ENCODE assay signal across 14 cellular contexts in the genomic region with DNA sequence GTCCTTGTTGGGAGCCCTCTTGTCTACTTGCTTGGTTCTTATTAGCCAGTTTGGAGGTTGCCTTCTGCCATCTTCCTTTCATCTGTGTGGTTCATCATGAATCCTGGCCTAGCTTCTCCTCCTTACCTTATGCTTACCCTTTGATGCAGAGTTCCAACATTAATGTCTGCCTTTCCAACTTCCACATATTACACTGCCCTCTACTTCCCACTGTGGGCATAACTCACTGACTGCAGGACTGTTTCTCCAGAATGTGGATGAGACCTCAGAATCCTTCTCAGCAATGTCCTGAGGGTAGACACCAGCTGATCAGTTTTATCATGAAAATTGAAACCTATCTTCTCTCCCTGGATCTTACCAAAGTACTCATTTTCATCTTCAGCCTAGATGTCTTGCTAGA.
A peak's percentile ranks its signal among the peaks of the same experiment; 100 is the strongest.
DNase-seq lines count a peak whose midpoint lies in the region; ATAC-seq, FAIRE-seq and TF ChIP-seq lines count a peak whose summit lies in the region.
"Had no signal": no experiment of that assay in that cellular context is flagged by ENCODE, and none has a peak within 500 bp of the region (broad histone marks: within the 10 kb centered on the region; RNA-seq: fewer than 3 reads in every experiment).

No MANE protein-coding gene starts in this region.

- no peaks in the 10 kb centered on the region for H3K9me3 ChIP-seq in HepG2 (ENCODE audit: low read length)
- H3K9me3 ChIP-seq: ovary had no signal

- no peak overlapping the region for H3K9ac ChIP-seq in HepG2 (ENCODE audit: insufficient read depth, low read depth, low read length)

- no peaks in the 10 kb centered on the region for H3K27me3 ChIP-seq in HepG2 (ENCODE audit: control insufficient read depth in 1 of 2, insufficient read depth in 2 of 2, low read length in 2 of 2)
- H3K27me3 ChIP-seq: ovary had no signal

- no peaks in the 10 kb centered on the region for H3K36me3 ChIP-seq in HepG2 (replicated peaks in 1 of 2; ENCODE audit: control insufficient read depth in 1 of 2, insufficient read depth in 2 of 2, low read length in 2 of 2)
- H3K36me3 ChIP-seq: ovary had no signal

- TF ChIP-seq CTCF in AG09309 (IDR thresholded peaks at IDR 0.05; ENCODE audit: control insufficient read depth, insufficient read depth, low read depth, low read length, missing control alignments) (peak; percentile 29), LNCAP (IDR thresholded peaks at IDR 0.05) (peak; percentile 30; the same call in 1 of the 2 replicates), chondrocyte (IDR thresholded peaks at IDR 0.05) (peak; percentile 49), HepG2 (CRISPR knock-in tag; IDR thresholded peaks at IDR 0.05) (peak; percentile 48)

- FAIRE-seq in HepG2 (lab: Jason Lieb, UNC) = peak; percentile 4
- FAIRE-seq: colon had no signal

- no peak for TF ChIP-seq RAD21 in HepG2 (CRISPR knock-in tag; IDR thresholded peaks at IDR 0.05)

- H3K27ac Mint-ChIP-seq in chondrocyte (ENCODE audit: unreplicated experiment) = no peak overlapping the region
- H3K27ac Mint-ChIP-seq in stimulated activated naive B cell treated with anti-CD40 and anti-IgM and Interleukin-4, amounts not matched to agents 10 μg/mL and 1 μg/mL and 100 μg/mL, for 72 hours = no peak overlapping the region
- H3K27ac Mint-ChIP-seq in activated CD4-positive, alpha-beta T cell treated with anti-CD3 and anti-CD28 coated beads, Interleukin-2, amount 10 ng/mL, durations not matched to agents 24 days and 14 days = no peak overlapping the region
- H3K27ac Mint-ChIP-seq: activated CD4-positive, alpha-beta T cell treated with anti-CD3 and anti-CD28 coated beads for 36 hours; stimulated activated naive CD8-positive, alpha-beta T cell treated with anti-CD3 and anti-CD28 coated beads, Interleukin-15, amount 100 ng/mL, for 72 hours had no signal

- H3K4me3 Mint-ChIP-seq in chondrocyte (ENCODE audit: unreplicated experiment) = no peak overlapping the region
- no peak overlapping the region for H3K4me3 Mint-ChIP-seq in stimulated activated naive B cell treated with anti-CD40 and anti-IgM and Interleukin-4, amounts not matched to agents 10 μg/mL and 1 μg/mL and 100 μg/mL, for 72 hours
- no peak overlapping the region for H3K4me3 Mint-ChIP-seq in activated CD4-positive, alpha-beta T cell treated with anti-CD3 and anti-CD28 coated beads, Interleukin-2, amount 10 ng/mL, durations not matched to agents 24 days and 14 days
- H3K4me3 Mint-ChIP-seq: activated CD4-positive, alpha-beta T cell treated with anti-CD3 and anti-CD28 coated beads for 36 hours; stimulated activated naive CD8-positive, alpha-beta T cell treated with anti-CD3 and anti-CD28 coated beads, Interleukin-15, amount 100 ng/mL, for 72 hours had no signal

- H3K9me3 Mint-ChIP-seq in chondrocyte (ENCODE audit: low read depth) = no peaks in the 10 kb centered on the region
- peaks cover 0 to 1% of the 10 kb centered on the region in 2 donors for H3K9me3 Mint-ChIP-seq in stimulated activated naive B cell treated with anti-CD40 and anti-IgM and Interleukin-4, amounts not matched to agents 10 μg/mL and 1 μg/mL and 100 μg/mL, for 72 hours
- H3K9me3 Mint-ChIP-seq in activated CD4-positive, alpha-beta T cell treated with anti-CD3 and anti-CD28 coated beads, Interleukin-2, amount 10 ng/mL, durations not matched to agents 24 days and 14 days = no peaks in the 10 kb centered on the region
- H3K9me3 Mint-ChIP-seq: stimulated activated naive CD8-positive, alpha-beta T cell treated with anti-CD3 and anti-CD28 coated beads, Interleukin-15, amount 100 ng/mL, for 72 hours had no signal

- no peak overlapping the region for H2AFZ ChIP-seq in HepG2 (ENCODE audit: low read length)

- in situ Hi-C loops in HepG2 (cut with HindIII; ENCODE audit: extremely low pct_ligation_motif_present, low pct_unique_long_range_greater_than_20kb) = no loop called here

- H3K4me2 ChIP-seq in HepG2 (ENCODE audit: low read depth, low read length) = no peak overlapping the region

- TF ChIP-seq POLR2A in HepG2 (IDR thresholded peaks at IDR 0.05; ENCODE audit: insufficient read depth in 1 of 2, low read depth in 2 of 2, low read length in 2 of 2) = no peak

- no peaks in the 10 kb centered on the region for H3K36me3 Mint-ChIP-seq in chondrocyte (ENCODE audit: low read depth)
- no peaks in the 10 kb centered on the region for H3K36me3 Mint-ChIP-seq in stimulated activated naive B cell treated with anti-CD40 and anti-IgM and Interleukin-4, amounts not matched to agents 10 μg/mL and 1 μg/mL and 100 μg/mL, for 72 hours
- H3K36me3 Mint-ChIP-seq in activated CD4-positive, alpha-beta T cell treated with anti-CD3 and anti-CD28 coated beads, Interleukin-2, amount 10 ng/mL, durations not matched to agents 24 days and 14 days (ENCODE audit: low read depth) = no peaks in the 10 kb centered on the region

- no peaks in the 10 kb centered on the region for H3K4me1 ChIP-seq in HepG2 (ENCODE audit: insufficient read depth, low read length)

- H4K20me1 ChIP-seq in HepG2 (ENCODE audit: insufficient read depth, low read length) = no peaks in the 10 kb centered on the region

- ATAC-seq in HepG2 = peak; percentile 27; the same call in 1 of the 3 replicates
- ATAC-seq in stimulated activated naive B cell treated with anti-CD40 and anti-IgM and Interleukin-4, amounts not matched to agents 10 μg/mL and 1 μg/mL and 100 μg/mL, for 72 hours (replicated peaks) = no peak
- ATAC-seq: activated CD4-positive, alpha-beta T cell treated with anti-CD3 and anti-CD28 coated beads for 36 hours; stimulated activated naive CD8-positive, alpha-beta T cell treated with anti-CD3 and anti-CD28 coated beads, Interleukin-15, amount 100 ng/mL, for 72 hours had no signal

- DNase-seq in AG09309 (ENCODE audit: low read depth) (no peak), chondrocyte (ENCODE audit: low spot score) (no peak), HepG2 (ENCODE audit: low spot score) (peak; percentile 10), NCI-H345 treated with DMSO at 0.1 percent for 48 hours (lab: John Stamatoyannopoulos, UW; ENCODE audit: unreplicated experiment) (no peak), T-helper 2 cell (no peak)
- no peak for DNase-seq in stimulated activated naive B cell treated with anti-CD40 and anti-IgM and Interleukin-4, amounts not matched to agents 10 μg/mL and 1 μg/mL and 100 μg/mL, for 72 hours
- no peak for DNase-seq in activated CD4-positive, alpha-beta T cell treated with anti-CD3 and anti-CD28 coated beads, Interleukin-2, amount 10 ng/mL, durations not matched to agents 24 days and 14 days
- DNase-seq: activated CD4-positive, alpha-beta T cell treated with anti-CD3 and anti-CD28 coated beads for 36 hours; NCI-H526 treated with DMSO at 0.1 percent for 48 hours; ovary; stimulated activated naive CD8-positive, alpha-beta T cell treated with anti-CD3 and anti-CD28 coated beads, Interleukin-15, amount 100 ng/mL, for 72 hours had no signal

- H3K4me3 ChIP-seq in AG09309 (ENCODE audit: control insufficient read depth, low read depth, low read length) (no peak overlapping the region), HepG2 (replicated peaks in 1 of 3; ENCODE audit: insufficient read depth in 1 of 3, low read depth in 2 of 3, low read length in 3 of 3) (no peak overlapping the region)
- H3K4me3 ChIP-seq: lung, ovary had no signal

- BruUV-seq in HepG2 (replicated peaks; lab: Mats Ljungman, UMichigan) = no TSS peak

- POLR2A ChIA-PET in HepG2 (lab: Yijun Ruan, JAX) = no interaction called here

- no peak for TF ChIP-seq EP300 in HepG2 (IDR thresholded peaks at IDR 0.05; ENCODE audit: low read depth in 2 of 2, low read length in 2 of 2)
- TF ChIP-seq EP300 in HepG2 (CRISPR knock-in tag; IDR thresholded peaks at IDR 0.05; ENCODE audit: borderline replicate concordance) = no peak

- intact Hi-C loops in HepG2 (cut with micrococcal nuclease; ENCODE audit: unreplicated experiment) = no loop called here
- intact Hi-C loops in activated CD4-positive, alpha-beta T cell treated with anti-CD3 and anti-CD28 coated beads, Interleukin-2, amount 10 ng/mL, durations not matched to agents 24 days and 14 days (cut with micrococcal nuclease) = no loop called here

- H3K4me1 Mint-ChIP-seq in chondrocyte (ENCODE audit: low read depth) = no peaks in the 10 kb centered on the region
- H3K4me1 Mint-ChIP-seq in stimulated activated naive B cell treated with anti-CD40 and anti-IgM and Interleukin-4, amounts not matched to agents 10 μg/mL and 1 μg/mL and 100 μg/mL, for 72 hours = no peaks in the 10 kb centered on the region
- H3K4me1 Mint-ChIP-seq in activated CD4-positive, alpha-beta T cell treated with anti-CD3 and anti-CD28 coated beads, Interleukin-2, amount 10 ng/mL, durations not matched to agents 24 days and 14 days = no peaks in the 10 kb centered on the region
- H3K4me1 Mint-ChIP-seq: activated CD4-positive, alpha-beta T cell treated with anti-CD3 and anti-CD28 coated beads for 36 hours; stimulated activated naive CD8-positive, alpha-beta T cell treated with anti-CD3 and anti-CD28 coated beads, Interleukin-15, amount 100 ng/mL, for 72 hours had no signal

- H3K27me3 Mint-ChIP-seq in chondrocyte (ENCODE audit: low read depth) = peaks cover 20% of the 10 kb centered on the region
- H3K27me3 Mint-ChIP-seq in stimulated activated naive B cell treated with anti-CD40 and anti-IgM and Interleukin-4, amounts not matched to agents 10 μg/mL and 1 μg/mL and 100 μg/mL, for 72 hours = peaks cover 5 to 13% of the 10 kb centered on the region in 2 donors
- H3K27me3 Mint-ChIP-seq in activated CD4-positive, alpha-beta T cell treated with anti-CD3 and anti-CD28 coated beads, Interleukin-2, amount 10 ng/mL, durations not matched to agents 24 days and 14 days = peaks cover 5% of the 10 kb centered on the region

- H3K27ac ChIP-seq in HepG2 (ENCODE audit: extremely low read length, insufficient read depth, low read length) = no peak overlapping the region
- H3K27ac ChIP-seq: ovary had no signal

- no peaks in the 10 kb centered on the region for H3K79me2 ChIP-seq in HepG2 (ENCODE audit: insufficient read depth, low read length)

- CTCF ChIA-PET in HepG2 (lab: Yijun Ruan, JAX; ENCODE audit: low intra/inter-chr PET ratio, low total read pairs) = no interaction called here

TF ChIP-seq in HepG2, 621 proteins besides CTCF, POLR2A, EP300 and RAD21:
- TF ChIP-seq STAG1 (CRISPR knock-in tag; IDR thresholded peaks at IDR 0.05) = peak; percentile 71
- TF ChIP-seq SMC3 (IDR thresholded peaks at IDR 0.05; ENCODE audit: low read length) = peak; percentile 35; the same call in 1 of the 2 replicates
- TF ChIP-seq, protein P1, sequence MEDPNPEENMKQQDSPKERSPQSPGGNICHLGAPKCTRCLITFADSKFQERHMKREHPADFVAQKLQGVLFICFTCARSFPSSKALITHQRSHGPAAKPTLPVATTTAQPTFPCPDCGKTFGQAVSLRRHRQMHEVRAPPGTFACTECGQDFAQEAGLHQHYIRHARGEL (CRISPR knock-in tag; IDR thresholded peaks at IDR 0.05) = no peak
